23 cellular contexts compared by ENCODE assay signal in genomic region chr12:31221566-31221945, GRCh38.
"Had no signal": no experiment of that assay in that cellular context is flagged by ENCODE, and none has a peak within 500 bp of the region (broad histone marks: within the 10 kb centered on the region; RNA-seq: fewer than 3 reads in every experiment).

No MANE protein-coding gene starts in this region.

- H3K79me2 ChIP-seq: hepatocyte had no signal

- ATAC-seq: gastroesophageal sphincter; heart left ventricle; natural killer cell treated with Interleukin-12 subunit alpha and Interleukin-12 subunit beta and Interleukin-15 and Interleukin-18, amount 100 ng/mL, for 72 hours; stimulated activated memory B cell treated with anti-CD40 and anti-IgM and Interleukin-4, amounts not matched to agents 10 μg/mL and 1 μg/mL and 100 μg/mL, for 72 hours; stimulated activated naive CD8-positive, alpha-beta T cell treated with anti-CD3 and anti-CD28 coated beads, Interleukin-15, Interleukin-2, amounts not matched to agents 100 U/mL and 50 U/mL, for 24 hours had no signal

- H3K4me3 Mint-ChIP-seq: mesothelial cell of epicardium; naive B cell; natural killer cell treated with Interleukin-12 subunit alpha and Interleukin-12 subunit beta and Interleukin-15 and Interleukin-18, amount 100 ng/mL, for 72 hours; stimulated activated memory B cell treated with anti-CD40 and anti-IgM and Interleukin-4, amounts not matched to agents 10 μg/mL and 1 μg/mL and 100 μg/mL, for 72 hours had no signal

- H3K4me1 Mint-ChIP-seq: stimulated activated memory B cell treated with anti-CD40 and anti-IgM and Interleukin-4, amounts not matched to agents 10 μg/mL and 1 μg/mL and 100 μg/mL, for 72 hours had no signal

- H3K27ac ChIP-seq: coronary artery, gastroesophageal sphincter, heart left ventricle, hepatocyte, ovary, right atrium auricular region, sigmoid colon, spleen, thoracic aorta, tibial nerve, upper lobe of left lung had no signal

- H3K9me3 ChIP-seq: gastroesophageal sphincter, heart left ventricle, mucosa of descending colon, ovary, right atrium auricular region, sigmoid colon, spleen, thoracic aorta, tibial nerve, upper lobe of left lung had no signal

- H3K9me3 Mint-ChIP-seq: natural killer cell treated with Interleukin-12 subunit alpha and Interleukin-12 subunit beta and Interleukin-15 and Interleukin-18, amount 100 ng/mL, for 72 hours; stimulated activated memory B cell treated with anti-CD40 and anti-IgM and Interleukin-4, amounts not matched to agents 10 μg/mL and 1 μg/mL and 100 μg/mL, for 72 hours had no signal

- H3K36me3 Mint-ChIP-seq: mesothelial cell of epicardium; naive B cell; natural killer cell treated with Interleukin-12 subunit alpha and Interleukin-12 subunit beta and Interleukin-15 and Interleukin-18, amount 100 ng/mL, for 72 hours; stimulated activated memory B cell treated with anti-CD40 and anti-IgM and Interleukin-4, amounts not matched to agents 10 μg/mL and 1 μg/mL and 100 μg/mL, for 72 hours had no signal

- H3K27me3 ChIP-seq: heart left ventricle, hepatocyte, ovary, right atrium auricular region, tibial nerve, upper lobe of left lung had no signal

- H3K4me1 ChIP-seq: gastroesophageal sphincter, heart left ventricle, right atrium auricular region, sigmoid colon, spleen, tibial nerve, upper lobe of left lung had no signal

- H3K36me3 ChIP-seq: gastroesophageal sphincter, heart left ventricle, ovary, right atrium auricular region, sigmoid colon, spleen, thoracic aorta, tibial nerve, upper lobe of left lung had no signal

- H3K4me2 ChIP-seq: hepatocyte had no signal

- H2AFZ ChIP-seq: hepatocyte had no signal

- DNase-seq: effector memory CD4-positive, alpha-beta T cell; foreskin fibroblast; heart left ventricle; kidney; naive B cell; ovary; sigmoid colon; spleen; stimulated activated CD4-positive, alpha-beta T cell treated with anti-CD3 and anti-CD28 coated beads, Interleukin-4, amount 100 ng/mL, for 4 hours; stimulated activated naive CD8-positive, alpha-beta T cell treated with anti-CD3 and anti-CD28 coated beads, Interleukin-15, Interleukin-2, amounts not matched to agents 100 U/mL and 50 U/mL, for 24 hours; upper lobe of left lung had no signal

- FAIRE-seq: endometrium, kidney, urothelium cell line had no signal

- H3K4me3 ChIP-seq: coronary artery, gastroesophageal sphincter, heart left ventricle, hepatocyte, mucosa of descending colon, ovary, right atrium auricular region, sigmoid colon, spleen, thoracic aorta, tibial nerve, upper lobe of left lung had no signal

- H3K27ac Mint-ChIP-seq: mesothelial cell of epicardium; natural killer cell treated with Interleukin-12 subunit alpha and Interleukin-12 subunit beta and Interleukin-15 and Interleukin-18, amount 100 ng/mL, for 72 hours; stimulated activated memory B cell treated with anti-CD40 and anti-IgM and Interleukin-4, amounts not matched to agents 10 μg/mL and 1 μg/mL and 100 μg/mL, for 72 hours had no signal
